16 cellular contexts compared by ENCODE assay signal in the genomic region with DNA sequence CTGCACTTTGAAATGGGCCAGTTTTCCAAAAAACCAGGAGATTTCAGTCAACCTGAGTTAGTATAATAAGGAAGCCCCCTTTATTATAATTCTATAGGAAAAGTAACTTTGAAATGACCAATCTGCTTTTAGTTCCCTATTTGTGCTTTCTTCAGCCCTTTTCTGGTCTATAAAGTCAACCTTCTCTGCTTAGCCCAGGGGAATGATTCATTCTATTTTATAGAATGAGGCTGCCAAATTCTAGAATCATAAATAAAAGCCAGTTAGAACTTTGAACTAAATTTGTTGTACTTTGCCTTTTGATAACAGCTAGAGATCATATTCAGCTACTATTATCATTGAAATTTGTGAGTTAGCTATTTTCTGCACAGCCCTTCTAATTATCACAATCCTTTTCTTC.
"Had no signal": no experiment of that assay in that cellular context is flagged by ENCODE, and none has a peak within 500 bp of the region (broad histone marks: within the 10 kb centered on the region; RNA-seq: fewer than 3 reads in every experiment).

No MANE protein-coding gene starts in this region.

- H3K27me3 ChIP-seq: pancreas, tibial artery, uterus had no signal

- H3K4me3 Mint-ChIP-seq: activated CD4-positive, alpha-beta T cell treated with anti-CD3 and anti-CD28 coated beads for 36 hours; activated CD8-positive, alpha-beta T cell treated with anti-CD3 and anti-CD28 coated beads, Interleukin-2, amount 10 ng/mL, durations not matched to agents 7 days and 5 days; activated naive CD4-positive, alpha-beta T cell treated with anti-CD3 and anti-CD28 coated beads for 36 hours had no signal

- DNase-seq: activated CD4-positive, alpha-beta T cell treated with anti-CD3 and anti-CD28 coated beads for 36 hours; activated CD8-positive, alpha-beta memory T cell treated with anti-CD3 and anti-CD28 coated beads, Interleukin-2, amount 50 U/mL, for 48 hours; activated CD8-positive, alpha-beta T cell treated with anti-CD3 and anti-CD28 coated beads, Interleukin-2, amount 10 ng/mL, durations not matched to agents 7 days and 5 days; activated naive CD4-positive, alpha-beta T cell treated with anti-CD3 and anti-CD28 coated beads for 36 hours; caudate nucleus; cortex of kidney; foreskin melanocyte; head of caudate nucleus; pancreas; stimulated activated CD4-positive, alpha-beta T cell treated with anti-CD3 and anti-CD28 coated beads, Interleukin-15, amount 100 ng/mL, for 24 hours; stimulated activated CD4-positive, alpha-beta T cell treated with anti-CD3 and anti-CD28 coated beads, Interleukin-4, amount 100 ng/mL, for 4 hours; tibial artery; uterus; WERI-Rb-1 had no signal

- H3K27ac ChIP-seq: pancreas, tibial artery, uterus, WERI-Rb-1 had no signal

- ATAC-seq: activated CD4-positive, alpha-beta T cell treated with anti-CD3 and anti-CD28 coated beads for 36 hours; activated CD8-positive, alpha-beta T cell treated with anti-CD3 and anti-CD28 coated beads, Interleukin-2, amount 10 ng/mL, durations not matched to agents 7 days and 5 days; esophagus mucosa; pancreas had no signal

- H3K4me1 Mint-ChIP-seq: activated CD4-positive, alpha-beta T cell treated with anti-CD3 and anti-CD28 coated beads for 36 hours had no signal

- H3K9me3 ChIP-seq: pancreas, tibial artery, uterus had no signal

- FAIRE-seq: islet of Langerhans, pancreas had no signal

- H3K4me1 ChIP-seq: pancreas, uterus had no signal

- H3K4me3 ChIP-seq: pancreas, tibial artery, uterus had no signal

- H3K36me3 ChIP-seq: pancreas, tibial artery, uterus had no signal

- H3K27me3 Mint-ChIP-seq: activated CD4-positive, alpha-beta T cell treated with anti-CD3 and anti-CD28 coated beads for 36 hours had no signal

- H3K9me3 Mint-ChIP-seq: activated naive CD4-positive, alpha-beta T cell treated with anti-CD3 and anti-CD28 coated beads for 36 hours had no signal

- H3K27ac Mint-ChIP-seq: activated CD4-positive, alpha-beta T cell treated with anti-CD3 and anti-CD28 coated beads for 36 hours; activated CD8-positive, alpha-beta T cell treated with anti-CD3 and anti-CD28 coated beads, Interleukin-2, amount 10 ng/mL, durations not matched to agents 7 days and 5 days; activated naive CD4-positive, alpha-beta T cell treated with anti-CD3 and anti-CD28 coated beads for 36 hours had no signal
